In genomic region chr7:106731637-106732036, GRCh38 we compare ENCODE assay signal across 1 cellular context.
A peak's percentile ranks its signal among the peaks of the same experiment; 100 is the strongest.
TF ChIP-seq lines count a peak whose summit lies in the region.

No MANE protein-coding gene starts in this region.

TF ChIP-seq in K562, 482 proteins besides CTCF, POLR2A, EP300 and RAD21 (continued from another document):
- TF ChIP-seq, protein P1, sequence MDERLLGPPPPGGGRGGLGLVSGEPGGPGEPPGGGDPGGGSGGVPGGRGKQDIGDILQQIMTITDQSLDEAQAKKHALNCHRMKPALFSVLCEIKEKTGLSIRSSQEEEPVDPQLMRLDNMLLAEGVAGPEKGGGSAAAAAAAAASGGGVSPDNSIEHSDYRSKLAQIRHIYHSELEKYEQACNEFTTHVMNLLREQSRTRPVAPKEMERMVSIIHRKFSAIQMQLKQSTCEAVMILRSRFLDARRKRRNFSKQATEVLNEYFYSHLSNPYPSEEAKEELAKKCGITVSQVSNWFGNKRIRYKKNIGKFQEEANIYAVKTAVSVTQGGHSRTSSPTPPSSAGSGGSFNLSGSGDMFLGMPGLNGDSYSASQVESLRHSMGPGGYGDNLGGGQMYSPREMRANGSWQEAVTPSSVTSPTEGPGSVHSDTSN (CRISPR knock-in tag; IDR thresholded peaks at IDR 0.05; ENCODE audit: low read depth): no peak
- TF ChIP-seq, protein P1 (tag; conservative IDR thresholded peaks at IDR 0.05; ENCODE audit: low read depth): peak; percentile 44; the same call in 1 of the 2 replicates
- TF ChIP-seq ZNF318 (IDR thresholded peaks at IDR 0.05; ENCODE audit: borderline replicate concordance in 1 of 2, low read depth in 1 of 2) (0 out of 4 replicates have a peak, but pooled peaks of 1 of the 2 experiments have one; percentile 29), DIDO1 (tag; IDR thresholded peaks at IDR 0.05; ENCODE audit: low read depth) (no peak), SIN3A (IDR thresholded peaks at IDR 0.05; ENCODE audit: borderline replicate concordance in 2 of 2, control insufficient read depth in 1 of 2, low read depth in 2 of 2, low read length in 2 of 2) (peak; percentile 89 to 92; a peak in 3 of 4 replicates), ILK (tag; IDR thresholded peaks at IDR 0.05; ENCODE audit: borderline replicate concordance, low read depth) (peak; percentile 10; the same call in 1 of the 2 replicates), HDAC1 (IDR thresholded peaks at IDR 0.05) (peak in 1 of 2 experiments; percentile 36; a peak in 1 of 4 replicates), FOXK2 (conservative IDR thresholded peaks at IDR 0.05 in 1 of 2, IDR thresholded peaks at IDR 0.05 in 1 of 2; ENCODE audit: low read depth in 2 of 2) (peak; percentile 88), ILF3 (IDR thresholded peaks at IDR 0.05; ENCODE audit: borderline replicate concordance) (no peak)
- TF ChIP-seq, protein P2, sequence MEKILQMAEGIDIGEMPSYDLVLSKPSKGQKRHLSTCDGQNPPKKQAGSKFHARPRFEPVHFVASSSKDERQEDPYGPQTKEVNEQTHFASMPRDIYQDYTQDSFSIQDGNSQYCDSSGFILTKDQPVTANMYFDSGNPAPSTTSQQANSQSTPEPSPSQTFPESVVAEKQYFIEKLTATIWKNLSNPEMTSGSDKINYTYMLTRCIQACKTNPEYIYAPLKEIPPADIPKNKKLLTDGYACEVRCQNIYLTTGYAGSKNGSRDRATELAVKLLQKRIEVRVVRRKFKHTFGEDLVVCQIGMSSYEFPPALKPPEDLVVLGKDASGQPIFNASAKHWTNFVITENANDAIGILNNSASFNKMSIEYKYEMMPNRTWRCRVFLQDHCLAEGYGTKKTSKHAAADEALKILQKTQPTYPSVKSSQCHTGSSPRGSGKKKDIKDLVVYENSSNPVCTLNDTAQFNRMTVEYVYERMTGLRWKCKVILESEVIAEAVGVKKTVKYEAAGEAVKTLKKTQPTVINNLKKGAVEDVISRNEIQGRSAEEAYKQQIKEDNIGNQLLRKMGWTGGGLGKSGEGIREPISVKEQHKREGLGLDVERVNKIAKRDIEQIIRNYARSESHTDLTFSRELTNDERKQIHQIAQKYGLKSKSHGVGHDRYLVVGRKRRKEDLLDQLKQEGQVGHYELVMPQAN (IDR thresholded peaks at IDR 0.05; ENCODE audit: borderline replicate concordance): peak; percentile 70; the same call in 1 of the 2 replicates
- TF ChIP-seq, protein P3, sequence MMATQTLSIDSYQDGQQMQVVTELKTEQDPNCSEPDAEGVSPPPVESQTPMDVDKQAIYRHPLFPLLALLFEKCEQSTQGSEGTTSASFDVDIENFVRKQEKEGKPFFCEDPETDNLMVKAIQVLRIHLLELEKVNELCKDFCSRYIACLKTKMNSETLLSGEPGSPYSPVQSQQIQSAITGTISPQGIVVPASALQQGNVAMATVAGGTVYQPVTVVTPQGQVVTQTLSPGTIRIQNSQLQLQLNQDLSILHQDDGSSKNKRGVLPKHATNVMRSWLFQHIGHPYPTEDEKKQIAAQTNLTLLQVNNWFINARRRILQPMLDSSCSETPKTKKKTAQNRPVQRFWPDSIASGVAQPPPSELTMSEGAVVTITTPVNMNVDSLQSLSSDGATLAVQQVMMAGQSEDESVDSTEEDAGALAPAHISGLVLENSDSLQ (IDR thresholded peaks at IDR 0.05): peak; percentile 88
- TF ChIP-seq, protein P4, sequence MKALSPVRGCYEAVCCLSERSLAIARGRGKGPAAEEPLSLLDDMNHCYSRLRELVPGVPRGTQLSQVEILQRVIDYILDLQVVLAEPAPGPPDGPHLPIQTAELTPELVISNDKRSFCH (CRISPR knock-in tag; IDR thresholded peaks at IDR 0.05): no peak
- TF ChIP-seq, protein P4 (tag; IDR thresholded peaks at IDR 0.05): no peak
TF ChIP-seq in K562: peak in this region for 18.
